8 cellular contexts compared by ENCODE assay signal in the genomic region with DNA sequence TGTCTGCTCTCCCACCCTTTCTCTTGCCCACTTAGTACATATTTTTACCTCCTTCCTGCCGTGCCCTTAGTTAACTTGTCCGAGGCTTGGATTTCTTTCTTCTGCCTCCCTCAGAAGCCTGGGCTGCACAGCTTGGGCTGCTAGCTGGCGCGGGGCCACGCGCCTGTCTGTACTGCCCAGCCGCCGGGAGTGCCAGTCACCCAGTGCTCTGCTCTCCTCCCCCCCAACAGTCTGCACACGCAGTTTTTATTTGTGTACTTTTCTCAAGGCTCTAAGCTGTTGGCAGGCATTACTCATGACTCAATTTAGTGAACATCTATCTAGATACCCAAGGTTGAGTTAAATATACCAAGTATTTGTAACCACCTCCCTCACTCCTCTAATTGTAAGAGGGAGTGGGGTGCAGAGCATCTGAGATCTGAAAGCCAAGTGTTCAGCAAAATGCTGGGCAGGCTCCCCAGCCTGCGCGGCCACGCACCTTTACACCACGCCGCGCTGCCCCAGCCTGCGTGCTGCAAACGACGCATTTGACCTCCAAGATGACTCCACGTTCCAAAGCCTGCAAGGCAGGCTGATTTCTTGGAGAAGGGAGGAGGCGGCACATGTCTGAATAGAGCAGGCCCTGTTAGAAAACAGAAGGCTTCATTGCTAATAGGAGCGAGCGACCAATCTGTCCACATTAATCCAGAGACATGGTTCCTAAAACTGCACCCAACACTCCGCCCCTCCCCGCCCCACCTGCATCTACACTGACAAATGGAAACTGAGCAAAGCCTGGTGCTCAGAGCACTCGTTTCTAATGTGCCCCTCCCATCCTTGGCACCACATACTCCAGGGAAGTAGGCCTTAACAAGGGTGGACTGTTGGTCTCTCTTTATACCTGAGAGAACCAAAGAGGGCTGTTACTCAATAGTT. TPM values are rescaled to one million over a fixed set of nuclear protein-coding genes. Genes with fewer than 3 reads are reported as not detected.
DNase-seq lines count a peak whose midpoint lies in the region; ATAC-seq and TF ChIP-seq lines count a peak whose summit lies in the region.

No MANE protein-coding gene starts in this region.

- peaks cover 34% of the 10 kb centered on the region for H3K4me1 Mint-ChIP-seq in osteocyte (ENCODE audit: unreplicated experiment)

- peaks cover 9% of the 10 kb centered on the region for H3K36me3 Mint-ChIP-seq in osteocyte (ENCODE audit: unreplicated experiment)

- no peaks in the 10 kb centered on the region for H3K36me3 ChIP-seq in SJCRH30

- no peaks in the 10 kb centered on the region for H3K27me3 ChIP-seq in SJCRH30

- TF ChIP-seq CTCF in fibroblast of mammary gland (conservative IDR thresholded peaks at IDR 0.05; ENCODE audit: control insufficient read depth, insufficient read depth, low read depth, low read length) (no peak), osteocyte (IDR thresholded peaks at IDR 0.05) (no peak)

- no peak overlapping the region for H3K27ac ChIP-seq in SJCRH30

- DNase-seq in DMS153 (lab: John Stamatoyannopoulos, UW) (peak; percentile 68), NCI-H774 (lab: John Stamatoyannopoulos, UW) (peak; percentile 73), fibroblast of mammary gland (ENCODE audit: low read depth) (peak; percentile 48), osteocyte (ENCODE audit: extremely low spot score, unreplicated experiment) (peak; percentile 91), UCSD-AML1 (lab: John Stamatoyannopoulos, UW; ENCODE audit: unreplicated experiment) (no peak), SJCRH30 (no peak)
- DNase-seq in stimulated activated naive CD8-positive, alpha-beta T cell treated with anti-CD3 and anti-CD28 coated beads, Interleukin-15, Interleukin-2, amounts not matched to agents 100 U/mL and 50 U/mL, for 24 hours = no peak
- no peak for DNase-seq in activated naive CD4-positive, alpha-beta T cell treated with Interleukin-2 at 50 U/mL for 16 hours

- H3K4me3 ChIP-seq in fibroblast of mammary gland (ENCODE audit: control insufficient read depth, low read depth, low read length) = no peak overlapping the region
- no peak overlapping the region for H3K4me3 ChIP-seq in SJCRH30

- peaks cover 23% of the 10 kb centered on the region for H3K4me1 ChIP-seq in SJCRH30

- no peaks in the 10 kb centered on the region for H3K9me3 ChIP-seq in SJCRH30 (replicated peaks)

- H3K9me3 Mint-ChIP-seq in osteocyte (ENCODE audit: unreplicated experiment) = no peaks in the 10 kb centered on the region

- H3K27ac Mint-ChIP-seq in osteocyte (ENCODE audit: unreplicated experiment) = peak overlapping the region; percentile 68

- no peak overlapping the region for H3K4me3 Mint-ChIP-seq in osteocyte (ENCODE audit: unreplicated experiment)

- no peak for ATAC-seq in stimulated activated naive CD8-positive, alpha-beta T cell treated with anti-CD3 and anti-CD28 coated beads, Interleukin-15, Interleukin-2, amounts not matched to agents 100 U/mL and 50 U/mL, for 24 hours

- H3K27me3 Mint-ChIP-seq in osteocyte (ENCODE audit: unreplicated experiment) = no peaks in the 10 kb centered on the region

RNA-seq across cellular contexts. Expression of gene CACNA2D4, which starts 18.2 kb away (rescaled TPM):
- total RNA-seq in osteocyte = not detected in 2 replicates
- total RNA-seq in SJCRH30 (2014; rRNA removed; shearing (Covaris generic)) = 2.7 and 3.6 TPM in 2 replicates

Comparison
In these comparisons a context has a peak if more than half of its experiments do, and no peak if none do; other contexts are left out.
1. DNase-seq: peak in DMS153 (single experiment), NCI-H774 (single experiment), fibroblast of mammary gland (single experiment) and osteocyte (single experiment); none in stimulated activated naive CD8-positive, alpha-beta T cell treated with anti-CD3 and anti-CD28 coated beads, Interleukin-15, Interleukin-2, amounts not matched to agents 100 U/mL and 50 U/mL, for 24 hours (single experiment), UCSD-AML1 (single experiment), activated naive CD4-positive, alpha-beta T cell treated with Interleukin-2 at 50 U/mL for 16 hours (single experiment) and SJCRH30 (0 of 2).